ENCODE assay signal across 14 cellular contexts in the genomic region with DNA sequence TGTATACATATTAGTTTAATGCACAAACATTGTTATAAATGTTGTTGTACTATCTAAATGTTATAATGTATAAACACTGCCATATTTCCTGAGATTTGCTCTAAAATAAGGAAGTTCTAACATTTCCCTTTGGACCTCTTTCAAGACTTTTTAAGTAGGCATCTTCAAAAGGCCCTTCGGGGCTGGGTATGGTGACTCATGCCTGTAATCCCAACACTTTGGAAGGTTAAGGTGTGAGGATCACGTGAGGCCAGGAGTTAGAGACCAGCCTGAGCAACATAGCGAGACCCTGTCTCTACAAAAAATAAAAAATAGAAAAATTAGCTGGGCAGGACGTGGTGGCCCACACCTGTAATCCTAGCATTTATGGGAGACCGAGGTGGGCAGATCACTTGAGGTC. TPM values are rescaled to one million over a fixed set of nuclear protein-coding genes. Genes with fewer than 3 reads are reported as not detected.
DNase-seq lines count a peak whose midpoint lies in the region; ATAC-seq, FAIRE-seq and TF ChIP-seq lines count a peak whose summit lies in the region.
"Had no signal": no experiment of that assay in that cellular context is flagged by ENCODE, and none has a peak within 500 bp of the region (broad histone marks: within the 10 kb centered on the region; RNA-seq: fewer than 3 reads in every experiment).

No MANE protein-coding gene starts in this region.

- WGBS in HepG2 (ENCODE audit: low lambda C conversion rate): 40% methylated on average over 5 of the region's 5 CpGs
- 65% methylated on average over 5 of the region's 5 CpGs for WGBS in right lobe of liver (ENCODE audit: insufficient coverage, low coverage, low lambda C conversion rate, missing lambda C conversion rate)

- FAIRE-seq in HepG2 (lab: Jason Lieb, UNC): no peak
- FAIRE-seq: small intestine had no signal

- TF ChIP-seq POLR2A in HepG2 (IDR thresholded peaks at IDR 0.05; ENCODE audit: insufficient read depth in 1 of 2, low read depth in 2 of 2, low read length in 2 of 2): no peak
- TF ChIP-seq POLR2A in right lobe of liver (IDR thresholded peaks at IDR 0.05): no peak

- no peak for ATAC-seq in HepG2
- no peak for ATAC-seq in right lobe of liver
- ATAC-seq in lower lobe of right lung: peak; percentile 46 to 65

- DNase-seq in HepG2 (ENCODE audit: low spot score) (no peak), right lobe of liver (no peak), SW480 (ENCODE audit: low spot score) (peak; percentile 12), lower lobe of right lung (no peak), COR-L47 (lab: John Stamatoyannopoulos, UW) (no peak), dorsolateral prefrontal cortex (no peak), A673 (ENCODE audit: low spot score) (no peak), NCI-H446 treated with DMSO at 0.1 percent for 48 hours (lab: John Stamatoyannopoulos, UW) (no peak)
- DNase-seq: activated naive CD8-positive, alpha-beta T cell treated with anti-CD3 and anti-CD28 coated beads, Interleukin-2, amount 10 ng/mL, durations not matched to agents 7 days and 5 days; T1000 had no signal

- in situ Hi-C loops in HepG2 (cut with HindIII; ENCODE audit: extremely low pct_ligation_motif_present, low pct_unique_long_range_greater_than_20kb): loop anchor here (25.0 kb wide), 1 partner anchor 250 kb away; no protein-coding TSS in a partner anchor

- H3K9me3 ChIP-seq in HepG2 (ENCODE audit: low read length) (no peaks in the 10 kb centered on the region), right lobe of liver (no peaks in the 10 kb centered on the region), lower lobe of right lung (no peaks in the 10 kb centered on the region), A673 (ENCODE audit: low read depth, low read length, poor library complexity, severe bottlenecking) (no peaks in the 10 kb centered on the region)
- H3K9me3 ChIP-seq: mucosa of descending colon had no signal

- H3K4me1 ChIP-seq in HepG2 (ENCODE audit: insufficient read depth, low read length) (no peaks in the 10 kb centered on the region), right lobe of liver (peaks cover 0 to 3% (median 0%) of the 10 kb centered on the region in 4 donors), lower lobe of right lung (peaks cover 21% of the 10 kb centered on the region), A673 (ENCODE audit: insufficient read depth, low read length, poor library complexity, severe bottlenecking) (no peaks in the 10 kb centered on the region)

- no peak overlapping the region for H3K4me2 ChIP-seq in HepG2 (ENCODE audit: low read depth, low read length)
- H3K4me2 ChIP-seq: hepatocyte had no signal

- POLR2A ChIA-PET in HepG2 (lab: Yijun Ruan, JAX): no interaction called here
- POLR2A ChIA-PET in A673 (lab: Charles Lee; ENCODE audit: low non-redundant PET): interaction anchor here (0.6 kb wide), 1 partner anchor 29 kb away, joined by 3 read pairs; no protein-coding TSS in a partner anchor

- H3K27ac ChIP-seq in HepG2 (ENCODE audit: extremely low read length, insufficient read depth, low read length) (no peak overlapping the region), right lobe of liver (no peak overlapping the region), lower lobe of right lung (no peak overlapping the region), dorsolateral prefrontal cortex (no peak overlapping the region), A673 (ENCODE audit: low read depth, low read length, poor library complexity, severe bottlenecking) (no peak overlapping the region)
- H3K27ac ChIP-seq: hepatocyte had no signal

- H3K9ac ChIP-seq in HepG2 (ENCODE audit: insufficient read depth, low read depth, low read length): no peak overlapping the region

- no peaks in the 10 kb centered on the region for H3K27me3 ChIP-seq in HepG2 (ENCODE audit: control insufficient read depth in 1 of 2, insufficient read depth in 2 of 2, low read length in 2 of 2)
- H3K27me3 ChIP-seq in right lobe of liver: no peaks in the 10 kb centered on the region
- no peaks in the 10 kb centered on the region for H3K27me3 ChIP-seq in lower lobe of right lung (ENCODE audit: low read depth)
- no peaks in the 10 kb centered on the region for H3K27me3 ChIP-seq in dorsolateral prefrontal cortex
- H3K27me3 ChIP-seq in A673 (replicated peaks; ENCODE audit: insufficient read depth, low read depth, low read length, poor library complexity): no peaks in the 10 kb centered on the region
- H3K27me3 ChIP-seq: hepatocyte had no signal

- H4K20me1 ChIP-seq in HepG2 (ENCODE audit: insufficient read depth, low read length): no peaks in the 10 kb centered on the region

- H2AFZ ChIP-seq in HepG2 (ENCODE audit: low read length): no peak overlapping the region
- H2AFZ ChIP-seq: hepatocyte had no signal

- TF ChIP-seq RAD21 in HepG2 (CRISPR knock-in tag; IDR thresholded peaks at IDR 0.05): no peak

- H3K36me3 ChIP-seq in HepG2 (replicated peaks in 1 of 2; ENCODE audit: control insufficient read depth in 1 of 2, insufficient read depth in 2 of 2, low read length in 2 of 2): no peaks in the 10 kb centered on the region
- H3K36me3 ChIP-seq in right lobe of liver: no peaks in the 10 kb centered on the region
- no peaks in the 10 kb centered on the region for H3K36me3 ChIP-seq in lower lobe of right lung
- H3K36me3 ChIP-seq in A673 (ENCODE audit: insufficient read depth, low read length, poor library complexity, severe bottlenecking): no peaks in the 10 kb centered on the region

- no peak for TF ChIP-seq EP300 in HepG2 (IDR thresholded peaks at IDR 0.05; ENCODE audit: low read depth in 2 of 2, low read length in 2 of 2)
- TF ChIP-seq EP300 in HepG2 (CRISPR knock-in tag; IDR thresholded peaks at IDR 0.05; ENCODE audit: borderline replicate concordance): no peak

- BruUV-seq in HepG2 (replicated peaks; lab: Mats Ljungman, UMichigan) (no TSS peak), A673 (replicated peaks; lab: Mats Ljungman, UMichigan) (no TSS peak)

- no peak for TF ChIP-seq CTCF in HepG2 (CRISPR knock-in tag; IDR thresholded peaks at IDR 0.05)
- no peak for TF ChIP-seq CTCF in right lobe of liver (IDR thresholded peaks at IDR 0.05)
- no peak for TF ChIP-seq CTCF in lower lobe of right lung (IDR thresholded peaks at IDR 0.05)
- TF ChIP-seq CTCF in dorsolateral prefrontal cortex (IDR thresholded peaks at IDR 0.05 in 54 of 56, conservative IDR thresholded peaks at IDR 0.05 in 2 of 56; ENCODE audit: low read depth in 1 of 56, partially characterized antibody in 56 of 56): peak in 1 of 56 donors; percentile 3
- TF ChIP-seq CTCF in A673 (conservative IDR thresholded peaks at IDR 0.05; ENCODE audit: low read depth, low read length): no peak

- no peaks in the 10 kb centered on the region for H3K79me2 ChIP-seq in HepG2 (ENCODE audit: insufficient read depth, low read length)
- H3K79me2 ChIP-seq: hepatocyte had no signal

- intact Hi-C loops in HepG2 (cut with micrococcal nuclease; ENCODE audit: unreplicated experiment) (loop anchor here (5.0 kb wide), 1 partner anchor 260 kb away; no protein-coding TSS in a partner anchor), right lobe of liver (cut with DNase I) (no loop called here), lower lobe of right lung (cut with DNase I) (no loop called here), dorsolateral prefrontal cortex (cut with DNase I) (loop anchor here (5.0 to 10.0 kb wide), 2 partner anchors 260 to 397 kb away; partner anchors contain the start of gene PPP4R3A (in 1 of the 2)), A673 (cut with micrococcal nuclease; ENCODE audit: unreplicated experiment) (loop anchor here (5.0 to 10.0 kb wide), 2 partner anchors 497 to 590 kb away; partner anchors contain the start of gene CCDC88C)

- H3K4me3 ChIP-seq in HepG2 (replicated peaks in 1 of 3; ENCODE audit: insufficient read depth in 1 of 3, low read depth in 2 of 3, low read length in 3 of 3): no peak overlapping the region
- no peak overlapping the region for H3K4me3 ChIP-seq in right lobe of liver
- no peak overlapping the region for H3K4me3 ChIP-seq in lower lobe of right lung
- no peak overlapping the region for H3K4me3 ChIP-seq in dorsolateral prefrontal cortex
- H3K4me3 ChIP-seq in A673 (ENCODE audit: low read depth, low read length, poor library complexity, severe bottlenecking): no peak overlapping the region
- H3K4me3 ChIP-seq: hepatocyte, mucosa of descending colon had no signal

- CTCF ChIA-PET in HepG2 (lab: Yijun Ruan, JAX; ENCODE audit: low intra/inter-chr PET ratio, low total read pairs) (interaction anchor here (1.7 to 2.5 kb wide), 2 partner anchors 53 to 262 kb away, joined by 7 to 11 read pairs; no protein-coding TSS in a partner anchor), A673 (lab: Charles Lee) (interaction anchor here (1.0 kb wide), 2 partner anchors 262 to 485 kb away, joined by 3 read pairs; no protein-coding TSS in a partner anchor)

RNA-seq across cellular contexts. Expression of gene FBLN5, which starts 35.5 kb away (rescaled TPM):
- 0.60 and 0.77 TPM in 2 replicates for total RNA-seq in HepG2 (2016; rRNA removed; fragmentation: Illumina TruSeq; extraction: Trizol)
- total RNA-seq in HepG2 (2016; cell fraction: cytosol; rRNA removed; fragmentation: Illumina TruSeq; extraction: Trizol; ENCODE audit: low read depth): 0.09 and 0.30 TPM in 2 replicates
- 0.43 and 0.54 TPM in 2 replicates for total RNA-seq in HepG2 (2016; cell fraction: insoluble cytoplasmic fraction; rRNA removed; fragmentation: Illumina TruSeq; extraction: Trizol)
- total RNA-seq in HepG2 (2016; cell fraction: membrane; rRNA removed; fragmentation: Illumina TruSeq; extraction: Trizol): 0.45 and 0.68 TPM in 2 replicates
- 0.66 and 0.96 TPM in 2 replicates for total RNA-seq in HepG2 (2016; cell fraction: nucleus; rRNA removed; fragmentation: Illumina TruSeq; extraction: Trizol)
- polyA plus RNA-seq in HepG2 (2011; rRNA removed): 0.38 and 0.71 TPM in 2 replicates
- 0.15 and 0.74 TPM in 2 replicates for polyA plus RNA-seq in HepG2 (2011; cell fraction: cytosol; rRNA removed)
- 0.23 and 0.81 TPM in 2 replicates for polyA plus RNA-seq in HepG2 (2011; cell fraction: nucleus; rRNA removed)
- 30.3 and 36.9 TPM in 2 replicates for polyA plus RNA-seq in HepG2 (2012)
- 0.29 and 0.35 TPM in 2 replicates for polyA plus RNA-seq in HepG2 (2016; cell fraction: cytosol; fragmentation: Illumina TruSeq; extraction: Trizol; ENCODE audit: low read depth)
- polyA plus RNA-seq in HepG2 (2016; cell fraction: insoluble cytoplasmic fraction; fragmentation: Illumina TruSeq; extraction: Trizol; ENCODE audit: low read depth): 0.86 and 1.8 TPM in 2 replicates
- polyA plus RNA-seq in HepG2 (2016; cell fraction: membrane; fragmentation: Illumina TruSeq; extraction: Trizol; ENCODE audit: low read depth): 0.79 and 1.0 TPM in 2 replicates
- 1.5 and 2.6 TPM in 2 replicates for polyA plus RNA-seq in HepG2 (2016; cell fraction: nucleus; fragmentation: Illumina TruSeq; extraction: Trizol; ENCODE audit: insufficient read depth, low read depth)
- polyA minus RNA-seq in HepG2 (2011; rRNA and poly(A)+ RNA removed; ENCODE audit: low replicate concordance): 0.46 and 2.9 TPM in 2 replicates
- 0.44 and 0.89 TPM in 2 replicates for polyA minus RNA-seq in HepG2 (2011; cell fraction: cytosol; rRNA and poly(A)+ RNA removed)
- 0.75 and 0.77 TPM in 2 replicates for polyA minus RNA-seq in HepG2 (2011; cell fraction: nucleus; rRNA and poly(A)+ RNA removed)
- 10 to 100 TPM in 5 of 6 experiments, 1 to 10 TPM in 1; 6.7 to 36.3 (median 17.8) TPM for total RNA-seq in right lobe of liver
- total RNA-seq in lower lobe of right lung: 130 TPM
- total RNA-seq in dorsolateral prefrontal cortex: 10 to 100 TPM in 106 of 120 experiments, 1 to 10 TPM in 14; 7.3 to 40.2 (median 14.2) TPM
- 10.7 and 15.7 TPM in 2 replicates for total RNA-seq in A673 (2021)

RNA-seq across cellular contexts. Expression of gene TC2N, which starts 44.7 kb away (rescaled TPM):
- total RNA-seq in HepG2 (2016; rRNA removed; fragmentation: Illumina TruSeq; extraction: Trizol): not detected in 2 replicates
- total RNA-seq in HepG2 (2016; cell fraction: cytosol; rRNA removed; fragmentation: Illumina TruSeq; extraction: Trizol; ENCODE audit: low read depth): not detected in 2 replicates
- not detected in 2 replicates for total RNA-seq in HepG2 (2016; cell fraction: insoluble cytoplasmic fraction; rRNA removed; fragmentation: Illumina TruSeq; extraction: Trizol)
- total RNA-seq in HepG2 (2016; cell fraction: membrane; rRNA removed; fragmentation: Illumina TruSeq; extraction: Trizol): not detected in 2 replicates
- not detected in 2 replicates for total RNA-seq in HepG2 (2016; cell fraction: nucleus; rRNA removed; fragmentation: Illumina TruSeq; extraction: Trizol)
- polyA plus RNA-seq in HepG2 (2011; rRNA removed): 0.03 TPM in 1 of 2 replicates, not detected in the other
- polyA plus RNA-seq in HepG2 (2011; cell fraction: cytosol; rRNA removed): 0.14 TPM in 1 of 2 replicates, not detected in the other
- polyA plus RNA-seq in HepG2 (2011; cell fraction: nucleus; rRNA removed): not detected in 2 replicates
- 0.05 TPM in 1 of 2 replicates, not detected in the other for polyA plus RNA-seq in HepG2 (2012)
- polyA plus RNA-seq in HepG2 (2016; cell fraction: cytosol; fragmentation: Illumina TruSeq; extraction: Trizol; ENCODE audit: low read depth): not detected in 2 replicates
- polyA plus RNA-seq in HepG2 (2016; cell fraction: insoluble cytoplasmic fraction; fragmentation: Illumina TruSeq; extraction: Trizol; ENCODE audit: low read depth): not detected in 2 replicates
- polyA plus RNA-seq in HepG2 (2016; cell fraction: membrane; fragmentation: Illumina TruSeq; extraction: Trizol; ENCODE audit: low read depth): not detected in 2 replicates
- not detected in 2 replicates for polyA plus RNA-seq in HepG2 (2016; cell fraction: nucleus; fragmentation: Illumina TruSeq; extraction: Trizol; ENCODE audit: insufficient read depth, low read depth)
- 9.2 TPM in 1 of 2 replicates, not detected in the other for polyA minus RNA-seq in HepG2 (2011; rRNA and poly(A)+ RNA removed; ENCODE audit: low replicate concordance)
- polyA minus RNA-seq in HepG2 (2011; cell fraction: cytosol; rRNA and poly(A)+ RNA removed): not detected in 2 replicates
- polyA minus RNA-seq in HepG2 (2011; cell fraction: nucleus; rRNA and poly(A)+ RNA removed): 0.26 TPM in 1 of 2 replicates, not detected in the other
- 1 to 10 TPM; 1.0 to 6.5 (median 4.3) TPM for total RNA-seq in right lobe of liver
- 53.1 TPM for total RNA-seq in lower lobe of right lung
- total RNA-seq in dorsolateral prefrontal cortex: 10 to 100 TPM in 13 of 120 experiments, 1 to 10 TPM in 107; 1.5 to 14.6 (median 5.8) TPM
- 0.45 and 0.59 TPM in 2 replicates for total RNA-seq in A673 (2021)
- total RNA-seq: neural crest cell had no signal

Comparison
In these comparisons a context has a peak if more than half of its experiments do, and no peak if none do; other contexts are left out.
1. intact Hi-C loops: an anchor here in HepG2 (5.0 kb wide), dorsolateral prefrontal cortex (5.0 to 10.0 kb wide) and A673 (5.0 to 10.0 kb wide); none called in right lobe of liver and lower lobe of right lung.
2. ATAC-seq: peak in lower lobe of right lung (2 of 2); none in HepG2 (single experiment) and right lobe of liver (0 of 4).